Comparison of ENCODE assay signal across 34 cellular contexts in genomic region chr2:158410132-158410531, GRCh38.
"Had no signal": no experiment of that assay in that cellular context is flagged by ENCODE, and none has a peak within 500 bp of the region (broad histone marks: within the 10 kb centered on the region; RNA-seq: fewer than 3 reads in every experiment).

No MANE protein-coding gene starts in this region.

- H3K27me3 ChIP-seq: MG63 had no signal

- H3K4me3 ChIP-seq: MG63 had no signal

- DNase-seq: Karpas-422, Kasumi-1, MG63, MM.1S, MV-4-11, NCI-H1048, NCI-H1092, NCI-H1092 treated with DMSO at 0.1 percent for 48 hours, NCI-H1105, NCI-H1105 treated with DMSO at 0.1 percent for 48 hours, NCI-H1417, NCI-H1417 treated with DMSO at 0.1 percent for 48 hours, NCI-H1436, NCI-H1436 treated with DMSO at 0.1 percent for 48 hours, NCI-H146, NCI-H1694, NCI-H1694 treated with DMSO at 0.1 percent for 48 hours, NCI-H187, NCI-H187 treated with DMSO at 0.1 percent for 48 hours, NCI-H1930, NCI-H2029, NCI-H2029 treated with DMSO at 0.1 percent for 48 hours, NCI-H2081, NCI-H2081 treated with DMSO at 0.1 percent for 48 hours, NCI-H2107, NCI-H2171, NCI-H2171 treated with DMSO at 0.1 percent for 48 hours, NCI-H2227 treated with DMSO at 0.1 percent for 48 hours, NCI-H226, NCI-H345, NCI-H446, NCI-H446 treated with DMSO at 0.1 percent for 48 hours, NCI-H510A, NCI-H510A treated with DMSO at 0.1 percent for 48 hours had no signal

- H3K36me3 ChIP-seq: MG63 had no signal
